In the genomic region with DNA sequence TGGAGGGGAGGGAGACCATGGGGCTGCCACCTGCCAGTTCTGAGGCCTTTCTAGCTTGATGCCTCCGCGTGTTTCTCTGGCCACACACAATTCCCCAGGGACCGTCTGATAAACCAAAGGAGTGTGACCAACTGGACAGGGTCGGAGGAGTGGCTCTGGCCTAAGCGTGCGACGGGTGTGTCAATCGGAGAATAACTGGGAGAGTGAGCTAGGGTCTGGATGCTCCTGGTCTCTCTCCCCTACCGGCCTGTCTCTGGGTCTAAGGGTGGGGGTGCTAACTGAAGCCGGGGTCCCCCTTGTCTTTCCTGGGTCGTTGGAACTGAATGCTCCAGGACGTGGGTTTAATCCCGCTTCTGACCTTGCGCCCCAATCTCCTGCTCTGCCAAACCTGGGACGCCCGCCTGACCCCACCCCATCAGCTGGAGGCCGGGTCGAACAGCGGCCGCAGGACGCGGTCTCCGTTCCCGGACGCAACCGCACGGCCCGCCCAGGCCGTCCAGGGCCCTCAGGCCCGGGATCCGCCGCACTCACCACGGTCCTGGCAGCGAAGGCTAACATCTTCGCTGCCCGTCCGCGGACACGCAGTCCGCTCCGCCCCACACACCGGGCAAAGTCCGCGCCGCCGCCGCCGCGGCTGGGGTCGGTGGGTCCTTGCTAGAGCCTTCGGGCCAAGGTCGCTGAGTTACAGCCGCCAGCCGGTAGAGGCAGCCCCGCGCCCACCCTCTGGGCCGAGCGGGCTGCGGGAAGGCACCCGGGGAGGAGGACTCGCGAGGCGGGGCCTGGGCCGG, we compare ENCODE assay signal across 7 cellular contexts. TPM values are rescaled to one million over a fixed set of nuclear protein-coding genes. Genes with fewer than 3 reads are reported as not detected.
DNase-seq lines count a peak whose midpoint lies in the region; ATAC-seq, FAIRE-seq and TF ChIP-seq lines count a peak whose summit lies in the region.

No MANE protein-coding gene starts in this region.

- H3K36me3 Mint-ChIP-seq in T-cell: peaks cover 3% of the 10 kb centered on the region
- H3K36me3 Mint-ChIP-seq in natural killer cell treated with Interleukin-12 subunit alpha and Interleukin-12 subunit beta and Interleukin-15 and Interleukin-18, amount 100 ng/mL, for 72 hours: no peaks in the 10 kb centered on the region

- H3K27me3 Mint-ChIP-seq in T-cell: no peaks in the 10 kb centered on the region
- H3K27me3 Mint-ChIP-seq in natural killer cell treated with Interleukin-12 subunit alpha and Interleukin-12 subunit beta and Interleukin-15 and Interleukin-18, amount 100 ng/mL, for 72 hours: no peaks in the 10 kb centered on the region

- H3K27me3 ChIP-seq in esophagus (ENCODE audit: control insufficient read depth in 1 of 2, insufficient read depth in 2 of 2, low read length in 2 of 2): no peaks in the 10 kb centered on the region

- peak overlapping the region; percentile 65 to 74 for H3K4me3 ChIP-seq in esophagus (ENCODE audit: low read depth in 1 of 2, low read length in 2 of 2)

- ATAC-seq in HG02852 (IDR thresholded peaks at IDR 0.05; ENCODE audit: unreplicated experiment) (peak; percentile 3), T-cell (replicated peaks in 1 of 4) (no peak)
- no peak for ATAC-seq in natural killer cell treated with Interleukin-12 subunit alpha and Interleukin-12 subunit beta and Interleukin-15 and Interleukin-18, amount 100 ng/mL, for 72 hours

- TF ChIP-seq CTCF in GM13977 (IDR thresholded peaks at IDR 0.05; ENCODE audit: extremely low read depth, insufficient read depth, missing control alignments): no peak

- CTCF ChIA-PET in T-cell (lab: Charles Lee): interaction anchor here in 1 of 2 donors (0.5 kb wide), 1 partner anchor 23 kb away, joined by 3 read pairs; no protein-coding TSS in a partner anchor

- no peak for TF ChIP-seq POLR2A in GM12892 (IDR thresholded peaks at IDR 0.05; ENCODE audit: low read depth, low read length)

- no peaks in the 10 kb centered on the region for H3K9me3 ChIP-seq in esophagus (ENCODE audit: control insufficient read depth in 2 of 2, insufficient read depth in 1 of 2, low read depth in 1 of 2, low read length in 1 of 2)

- peak overlapping the region; percentile 70 to 92 (median 85) for H3K4me3 Mint-ChIP-seq in T-cell
- peak overlapping the region; percentile 92 for H3K4me3 Mint-ChIP-seq in natural killer cell treated with Interleukin-12 subunit alpha and Interleukin-12 subunit beta and Interleukin-15 and Interleukin-18, amount 100 ng/mL, for 72 hours

- no peak overlapping the region for H3K27ac Mint-ChIP-seq in T-cell
- peak overlapping the region in 1 of 2 donors; percentile 90 for H3K27ac Mint-ChIP-seq in natural killer cell treated with Interleukin-12 subunit alpha and Interleukin-12 subunit beta and Interleukin-15 and Interleukin-18, amount 100 ng/mL, for 72 hours

- no peaks in the 10 kb centered on the region for H3K9me3 Mint-ChIP-seq in T-cell
- no peaks in the 10 kb centered on the region for H3K9me3 Mint-ChIP-seq in natural killer cell treated with Interleukin-12 subunit alpha and Interleukin-12 subunit beta and Interleukin-15 and Interleukin-18, amount 100 ng/mL, for 72 hours

- peaks cover 2 to 30% of the 10 kb centered on the region in 2 donors for H3K4me1 ChIP-seq in esophagus (ENCODE audit: control insufficient read depth in 2 of 2, insufficient read depth in 2 of 2, low read length in 1 of 2)

- 5 to 10% methylated on average over 50 to 64 of the region's 64 CpGs for WGBS in esophagus, 2 donors

- peaks cover 28 to 42% (median 35%) of the 10 kb centered on the region in 3 donors for H3K4me1 Mint-ChIP-seq in T-cell
- H3K4me1 Mint-ChIP-seq in natural killer cell treated with Interleukin-12 subunit alpha and Interleukin-12 subunit beta and Interleukin-15 and Interleukin-18, amount 100 ng/mL, for 72 hours (ENCODE audit: low read depth in 2 of 2): peaks cover 17% of the 10 kb centered on the region in 2 donors

- no peak for FAIRE-seq in GM12892 (lab: Jason Lieb, UNC)

- in situ Hi-C loops in GM13977 (cut with MboI; ENCODE audit: low pct_unique_long_range_greater_than_20kb, low sequenced_read_pairs, unreplicated experiment): no loop called here

- H3K36me3 ChIP-seq in esophagus (ENCODE audit: control insufficient read depth in 2 of 2, insufficient read depth in 2 of 2, low read length in 1 of 2): peaks cover 0 to 20% of the 10 kb centered on the region in 2 donors

- DNase-seq in GM12892 (ENCODE audit: insufficient read length) (peak; percentile 45), T-cell (peak in 4 of 34 experiments; percentile 3 to 18 (median 12)), NCI-H1048 (lab: John Stamatoyannopoulos, UW) (no peak), GM13977 (ENCODE audit: low spot score) (no peak)
- no peak for DNase-seq in natural killer cell treated with Interleukin-12 subunit alpha and Interleukin-12 subunit beta and Interleukin-15 and Interleukin-18, amount 100 ng/mL, for 72 hours (ENCODE audit: low spot score)

- POLR2A ChIA-PET in T-cell (lab: Charles Lee): no interaction called here

- peak overlapping the region; percentile 57 to 74 for H3K27ac ChIP-seq in esophagus (ENCODE audit: low read depth in 2 of 2, low read length in 1 of 2)

RNA-seq across cellular contexts. Expression of a gene that starts 0.4 kb away (rescaled TPM):
- 1.8 TPM for polyA plus RNA-seq in GM12892 (2012; ENCODE audit: missing spikeins)
- total RNA-seq in T-cell: 10 to 100 TPM in 4 of 5 donors, 1 to 10 TPM in 1; 6.6 to 17.5 (median 13.9) TPM
- 10 to 100 TPM; 26.6 to 36.7 TPM for polyA plus RNA-seq in esophagus
- total RNA-seq in natural killer cell treated with Interleukin-12 subunit alpha and Interleukin-12 subunit beta and Interleukin-15 and Interleukin-18, amount 100 ng/mL, for 72 hours: 10 to 100 TPM; 11.9 to 12.7 TPM

RNA-seq across cellular contexts. Expression of a gene that starts 1.1 kb away (rescaled TPM):
- 27.3 TPM for polyA plus RNA-seq in GM12892 (2012; ENCODE audit: missing spikeins)
- total RNA-seq in T-cell: 10 to 100 TPM; 51.3 to 71.5 (median 65.5) TPM
- polyA plus RNA-seq in esophagus: 100 to 1,000 TPM in 1 of 2 donors, 10 to 100 TPM in 1; 80.0 to 126 TPM
- total RNA-seq in natural killer cell treated with Interleukin-12 subunit alpha and Interleukin-12 subunit beta and Interleukin-15 and Interleukin-18, amount 100 ng/mL, for 72 hours: 100 to 1,000 TPM in 1 of 2 donors, 10 to 100 TPM in 1; 75.7 to 133 TPM

RNA-seq across cellular contexts. Expression of a gene that starts 29.2 kb away (rescaled TPM):
- polyA plus RNA-seq in GM12892 (2012; ENCODE audit: missing spikeins): 5.1 TPM
- 10 to 100 TPM in 3 of 5 donors, 1 to 10 TPM in 2; 5.1 to 14.4 (median 11.8) TPM for total RNA-seq in T-cell
- polyA plus RNA-seq in esophagus: 10 to 100 TPM; 11.4 to 16.5 TPM
- 10 to 100 TPM; 18.6 to 24.1 TPM for total RNA-seq in natural killer cell treated with Interleukin-12 subunit alpha and Interleukin-12 subunit beta and Interleukin-15 and Interleukin-18, amount 100 ng/mL, for 72 hours
